Comparison of ENCODE assay signal across 1 cellular context in genomic region chr17:55751720-55752250, GRCh38.
TF ChIP-seq lines count a peak whose summit lies in the region.

No MANE protein-coding gene starts in this region.

TF ChIP-seq in endothelial cell of umbilical vein, 7 proteins besides CTCF, POLR2A, EP300 and RAD21:
- TF ChIP-seq GATA2 (IDR thresholded peaks at IDR 0.05; ENCODE audit: insufficient read depth, insufficient read length, low read depth, low read length) (no peak), POLR2AphosphoS5 (IDR thresholded peaks at IDR 0.05; ENCODE audit: insufficient read depth, low read depth, low read length) (no peak), FOS (IDR thresholded peaks at IDR 0.05; ENCODE audit: borderline replicate concordance, insufficient read depth, low read length) (no peak), MYC (IDR thresholded peaks at IDR 0.05; ENCODE audit: low read depth, low read length) (no peak), JUN (IDR thresholded peaks at IDR 0.05; ENCODE audit: borderline replicate concordance, insufficient read depth, insufficient read length, low read depth) (no peak), MAX (IDR thresholded peaks at IDR 0.05; ENCODE audit: insufficient read depth, insufficient read length) (no peak), EZH2 (IDR thresholded peaks at IDR 0.05; ENCODE audit: borderline replicate concordance, low read depth, low read length, severe bottlenecking) (no peak)
